Comparison of ENCODE assay signal across 19 cellular contexts in the genomic region with DNA sequence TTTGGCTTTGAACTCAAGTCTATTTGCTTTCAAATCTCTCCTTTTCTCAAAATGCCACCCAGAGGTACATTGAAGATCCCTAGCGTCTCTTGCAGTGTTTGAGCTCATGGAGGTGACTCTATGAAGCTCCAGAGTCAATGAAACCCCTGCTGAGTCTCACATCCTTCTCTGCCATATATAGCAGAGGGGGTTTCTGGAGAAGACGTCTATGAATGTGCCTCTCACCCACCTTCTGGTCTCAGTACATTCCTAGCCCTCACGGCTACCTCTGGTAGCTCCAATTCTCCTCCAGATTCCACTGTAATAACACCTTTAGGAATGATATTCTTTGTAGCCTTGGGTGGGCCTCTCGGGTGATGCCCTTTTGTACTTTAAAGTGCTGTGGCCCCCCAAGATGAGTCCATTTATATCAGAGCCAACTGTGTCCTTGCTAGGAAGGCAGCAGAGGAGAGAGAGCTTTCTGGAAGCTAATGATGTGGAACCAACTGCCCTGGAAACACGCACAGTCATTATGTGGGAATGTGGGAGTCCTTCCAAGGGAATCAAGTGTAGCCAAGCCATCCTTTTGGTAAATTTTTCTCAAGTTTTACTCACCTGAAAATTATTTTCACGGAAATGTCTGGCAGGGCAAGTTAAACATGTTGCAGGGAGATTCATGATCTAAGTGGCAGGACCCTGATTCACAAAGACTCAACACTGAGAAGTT.
DNase-seq lines count a peak whose midpoint lies in the region; ATAC-seq and TF ChIP-seq lines count a peak whose summit lies in the region.
"Had no signal": no experiment of that assay in that cellular context is flagged by ENCODE, and none has a peak within 500 bp of the region (broad histone marks: within the 10 kb centered on the region; RNA-seq: fewer than 3 reads in every experiment).

No MANE protein-coding gene starts in this region.

- H4K91ac ChIP-seq in mesenchymal stem cell (ENCODE audit: low read length), result no peak overlapping the region

- H3K4ac ChIP-seq in mesenchymal stem cell (ENCODE audit: low read depth in 1 of 2, low read length in 2 of 2), result no peak overlapping the region

- peak; percentile 19 for DNase-seq in AG09319 (ENCODE audit: extremely low read depth, low read depth)
- peak; percentile 10 for DNase-seq in HS-5 (ENCODE audit: low read depth)
- peak; percentile 87 for DNase-seq in epithelial cell of esophagus (ENCODE audit: low read depth)
- no peak for DNase-seq in mesenchymal stem cell
- DNase-seq in amygdala (lab: John Stamatoyannopoulos, UW), result no peak
- DNase-seq in LoVo (ENCODE audit: low spot score), result no peak
- no peak for DNase-seq in NCI-H2227 (lab: John Stamatoyannopoulos, UW; ENCODE audit: unreplicated experiment)
- no peak for DNase-seq in upper lobe of right lung
- DNase-seq: activated CD4-positive, alpha-beta memory T cell treated with anti-CD3 and anti-CD28 coated beads, Interleukin-2, amount 10 ng/mL, durations not matched to agents 7 days and 5 days; BE2C; Karpas-422; left ventricle myocardium inferior; NCI-H187; NCI-H510A treated with DMSO at 0.1 percent for 48 hours; posterior cingulate gyrus; spleen; stimulated activated naive CD4-positive, alpha-beta T cell had no signal

- no peak overlapping the region for H3K14ac ChIP-seq in mesenchymal stem cell (ENCODE audit: low read length in 2 of 2)

- TF ChIP-seq CTCF in AG09319 (IDR thresholded peaks at IDR 0.05; ENCODE audit: low read depth, low read length) (no peak), epithelial cell of esophagus (IDR thresholded peaks at IDR 0.05; ENCODE audit: insufficient read depth, low read depth, low read length, missing control alignments) (no peak), upper lobe of right lung (IDR thresholded peaks at IDR 0.05) (no peak)

- no peak overlapping the region for H2BK5ac ChIP-seq in mesenchymal stem cell (ENCODE audit: low read depth, low read length, poor library complexity, severe bottlenecking)

- H2AK5ac ChIP-seq in mesenchymal stem cell (ENCODE audit: low read length, severe bottlenecking), result no peak overlapping the region

- H3K18ac ChIP-seq in mesenchymal stem cell (ENCODE audit: low read depth in 1 of 2, low read length in 2 of 2), result no peak overlapping the region

- H3K27me3 ChIP-seq in mesenchymal stem cell (ENCODE audit: control insufficient read depth in 1 of 2, insufficient read depth in 1 of 2, low read length in 2 of 2) (peaks cover 0 to 61% of the 10 kb centered on the region in 2 experiments), upper lobe of right lung (peaks cover 9% of the 10 kb centered on the region)
- H3K27me3 ChIP-seq: BE2C, vagina had no signal

- no peak overlapping the region for H4K8ac ChIP-seq in mesenchymal stem cell (ENCODE audit: low read length)

- peak overlapping the region; percentile 86 for H3K27ac ChIP-seq in mesenchymal stem cell (ENCODE audit: low read length, poor library complexity, severe bottlenecking)
- H3K27ac ChIP-seq in upper lobe of right lung, result no peak overlapping the region
- H3K27ac ChIP-seq: left ventricle myocardium inferior, SK-N-MC, spleen, vagina had no signal

- H3K4me1 ChIP-seq in mesenchymal stem cell (ENCODE audit: control insufficient read depth, insufficient read depth, low read depth, low read length) (peaks cover 6% of the 10 kb centered on the region), upper lobe of right lung (no peaks in the 10 kb centered on the region)
- H3K4me1 ChIP-seq: BE2C, spleen had no signal

- H3K4me3 ChIP-seq in epithelial cell of esophagus (ENCODE audit: low read length) (no peak overlapping the region), mesenchymal stem cell (ENCODE audit: insufficient read depth in 1 of 2, low read depth in 1 of 2, low read length in 2 of 2) (no peak overlapping the region), upper lobe of right lung (no peak overlapping the region)
- H3K4me3 ChIP-seq: left ventricle myocardium inferior, SK-N-MC, spleen, vagina had no signal

- no peak overlapping the region for H3K9ac ChIP-seq in mesenchymal stem cell (ENCODE audit: low read length)

- no peak for ATAC-seq in upper lobe of right lung

- WGBS in mesenchymal stem cell, result 84% methylated on average over 2 of the region's 6 CpGs

- H2BK12ac ChIP-seq in mesenchymal stem cell (ENCODE audit: low read length in 2 of 2), result no peak overlapping the region

- no peaks in the 10 kb centered on the region for H3K79me1 ChIP-seq in mesenchymal stem cell (replicated peaks; ENCODE audit: low read length, poor library complexity, severe bottlenecking)

- H3K9me3 ChIP-seq in mesenchymal stem cell (ENCODE audit: control insufficient read depth, low read length) (no peaks in the 10 kb centered on the region), upper lobe of right lung (no peaks in the 10 kb centered on the region)
- H3K9me3 ChIP-seq: BE2C, left ventricle myocardium inferior, spleen, vagina had no signal

- H2BK120ac ChIP-seq in mesenchymal stem cell (ENCODE audit: low read depth, low read length), result no peak overlapping the region

- H3K23ac ChIP-seq in mesenchymal stem cell (ENCODE audit: low read length in 2 of 2), result no peak overlapping the region

- H3K4me2 ChIP-seq in mesenchymal stem cell (ENCODE audit: low read length, poor library complexity, severe bottlenecking), result peak overlapping the region; percentile 14

- intact Hi-C loops in upper lobe of right lung (cut with DNase I), result no loop called here

- H3K36me3 ChIP-seq in mesenchymal stem cell (ENCODE audit: control insufficient read depth in 1 of 2, insufficient read depth in 2 of 2, low read depth in 1 of 2, low read length in 2 of 2) (no peaks in the 10 kb centered on the region), upper lobe of right lung (no peaks in the 10 kb centered on the region)
- H3K36me3 ChIP-seq: BE2C, left ventricle myocardium inferior, spleen, vagina had no signal

- H2BK15ac ChIP-seq in mesenchymal stem cell (ENCODE audit: low read depth, poor library complexity, severe bottlenecking), result no peak overlapping the region

- H2AFZ ChIP-seq in mesenchymal stem cell (ENCODE audit: low read depth, low read length), result no peak overlapping the region

Comparison
In these comparisons a context has a peak if more than half of its experiments do, and no peak if none do; other contexts are left out.
1. DNase-seq: peak in AG09319 (single experiment), HS-5 (single experiment) and epithelial cell of esophagus (single experiment); none in mesenchymal stem cell (single experiment), amygdala (0 of 56), LoVo (single experiment), NCI-H2227 (single experiment) and upper lobe of right lung (single experiment).